Comparison of ENCODE assay signal across 8 cellular contexts in the genomic region with DNA sequence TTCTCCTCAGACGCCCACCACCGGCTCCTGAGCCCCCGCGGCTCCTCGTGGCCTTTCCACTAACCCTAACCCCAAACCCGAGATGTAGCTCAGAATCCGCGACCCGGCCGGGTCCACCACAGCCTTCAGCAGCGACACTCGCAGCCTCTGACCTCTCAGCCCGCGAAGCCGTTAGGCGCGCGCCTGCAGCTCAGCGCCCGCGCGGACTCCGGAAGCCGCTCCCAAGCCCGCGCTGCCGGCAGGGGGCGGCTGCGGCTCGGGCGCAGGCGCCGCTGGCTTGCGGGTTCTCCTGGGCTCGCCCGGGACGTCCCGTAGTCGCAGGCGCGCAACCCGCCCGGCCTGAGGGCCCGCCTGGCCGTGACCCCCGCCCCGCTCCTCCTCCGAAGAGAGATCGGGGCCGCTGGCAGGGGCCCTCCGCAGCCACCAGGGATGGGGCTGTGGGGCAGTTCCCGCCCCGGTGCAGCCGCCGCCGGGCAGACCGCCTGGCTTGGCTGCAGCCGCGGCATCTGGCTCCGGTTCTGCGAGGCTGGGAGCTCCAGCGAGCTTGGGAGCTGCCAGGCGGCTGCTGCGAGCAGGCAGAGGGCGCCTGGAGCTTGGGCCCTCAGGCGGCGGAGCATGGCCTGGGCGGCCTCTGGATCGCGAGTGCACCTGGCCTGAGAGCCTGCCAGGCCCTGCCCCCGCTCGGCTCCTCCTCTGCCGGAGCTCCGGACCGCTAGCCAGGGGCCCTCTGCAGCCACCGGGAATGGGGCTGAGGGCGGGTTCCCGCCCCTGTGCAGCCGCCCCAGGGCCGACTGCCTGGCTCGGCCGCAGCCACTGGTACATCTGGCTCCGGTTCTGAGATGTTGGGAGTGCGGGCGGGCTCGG.
A peak's percentile ranks its signal among the peaks of the same experiment; 100 is the strongest.
DNase-seq lines count a peak whose midpoint lies in the region; ATAC-seq and TF ChIP-seq lines count a peak whose summit lies in the region.

No MANE protein-coding gene starts in this region.

- H3K14ac ChIP-seq in mesenchymal stem cell (ENCODE audit: low read length in 2 of 2), result no peak overlapping the region

- no peak overlapping the region for H4K91ac ChIP-seq in mesenchymal stem cell (ENCODE audit: low read length)

- H3K27me3 Mint-ChIP-seq in activated CD4-positive, alpha-beta memory T cell treated with anti-CD3 and anti-CD28 coated beads, Interleukin-2, amount 10 ng/mL, durations not matched to agents 7 days and 5 days, result peaks cover 52% of the 10 kb centered on the region

- peak overlapping the region; percentile 19 for H2BK5ac ChIP-seq in mesenchymal stem cell (ENCODE audit: low read depth, low read length, poor library complexity, severe bottlenecking)

- no peaks in the 10 kb centered on the region for H3K36me3 ChIP-seq in mesenchymal stem cell (ENCODE audit: control insufficient read depth in 1 of 2, insufficient read depth in 2 of 2, low read depth in 1 of 2, low read length in 2 of 2)

- H2BK15ac ChIP-seq in mesenchymal stem cell (ENCODE audit: low read depth, poor library complexity, severe bottlenecking), result no peak overlapping the region

- ATAC-seq in HG02852 (IDR thresholded peaks at IDR 0.05; ENCODE audit: unreplicated experiment), result peak; percentile 81
- no peak for ATAC-seq in HG02840 (IDR thresholded peaks at IDR 0.05; ENCODE audit: low FRiP score, unreplicated experiment)

- H2AFZ ChIP-seq in mesenchymal stem cell (ENCODE audit: low read depth, low read length), result peak overlapping the region; percentile 51

- H3K23ac ChIP-seq in mesenchymal stem cell (ENCODE audit: low read length in 2 of 2), result no peak overlapping the region

- POLR2A ChIA-PET in activated CD4-positive, alpha-beta memory T cell treated with anti-CD3 and anti-CD28 coated beads, Interleukin-2, amount 10 ng/mL, durations not matched to agents 7 days and 5 days (lab: Charles Lee), result interaction anchor here (1.1 to 2.1 kb wide), 6 partner anchors 9 to 130 kb away, joined by 3 to 12 read pairs (median 6); no protein-coding TSS in a partner anchor

- H2BK12ac ChIP-seq in mesenchymal stem cell (ENCODE audit: low read length in 2 of 2), result no peak overlapping the region

- no peak overlapping the region for H3K9ac ChIP-seq in mesenchymal stem cell (ENCODE audit: low read length)

- no peak overlapping the region for H3K27ac ChIP-seq in mesenchymal stem cell (ENCODE audit: low read length, poor library complexity, severe bottlenecking)

- H3K4me3 Mint-ChIP-seq in activated CD4-positive, alpha-beta memory T cell treated with anti-CD3 and anti-CD28 coated beads, Interleukin-2, amount 10 ng/mL, durations not matched to agents 7 days and 5 days, result peak overlapping the region; percentile 75

- TF ChIP-seq CTCF in GM12865 (IDR thresholded peaks at IDR 0.05; ENCODE audit: insufficient read depth, low read depth, low read length, missing control alignments), result peak; percentile 54

- H3K9me3 ChIP-seq in mesenchymal stem cell (ENCODE audit: control insufficient read depth, low read length), result no peaks in the 10 kb centered on the region

- no peak overlapping the region for H3K27ac Mint-ChIP-seq in activated CD4-positive, alpha-beta memory T cell treated with anti-CD3 and anti-CD28 coated beads, Interleukin-2, amount 10 ng/mL, durations not matched to agents 7 days and 5 days

- peaks cover 23 to 79% of the 10 kb centered on the region in 2 experiments for H3K27me3 ChIP-seq in mesenchymal stem cell (ENCODE audit: control insufficient read depth in 1 of 2, insufficient read depth in 1 of 2, low read length in 2 of 2)

- peaks cover 3% of the 10 kb centered on the region for H3K9me3 Mint-ChIP-seq in activated CD4-positive, alpha-beta memory T cell treated with anti-CD3 and anti-CD28 coated beads, Interleukin-2, amount 10 ng/mL, durations not matched to agents 7 days and 5 days

- peaks cover 16% of the 10 kb centered on the region for H3K4me1 ChIP-seq in mesenchymal stem cell (ENCODE audit: control insufficient read depth, insufficient read depth, low read depth, low read length)

- H4K8ac ChIP-seq in mesenchymal stem cell (ENCODE audit: low read length), result no peak overlapping the region

- H3K4me2 ChIP-seq in mesenchymal stem cell (ENCODE audit: low read length, poor library complexity, severe bottlenecking), result peak overlapping the region; percentile 98

- WGBS in mesenchymal stem cell, result 1% methylated on average over 64 of the region's 86 CpGs

- peak overlapping the region in 1 of 2 experiments; percentile 24 for H3K18ac ChIP-seq in mesenchymal stem cell (ENCODE audit: low read depth in 1 of 2, low read length in 2 of 2)

- peaks cover 7% of the 10 kb centered on the region for H3K4me1 Mint-ChIP-seq in activated CD4-positive, alpha-beta memory T cell treated with anti-CD3 and anti-CD28 coated beads, Interleukin-2, amount 10 ng/mL, durations not matched to agents 7 days and 5 days

- H3K79me1 ChIP-seq in mesenchymal stem cell (replicated peaks; ENCODE audit: low read length, poor library complexity, severe bottlenecking), result no peaks in the 10 kb centered on the region

- H3K4me3 ChIP-seq in GM12865 (ENCODE audit: low read depth, low read length) (no peak overlapping the region), mesenchymal stem cell (ENCODE audit: insufficient read depth in 1 of 2, low read depth in 1 of 2, low read length in 2 of 2) (peak overlapping the region; percentile 50 to 71)

- peaks cover 4% of the 10 kb centered on the region for H3K36me3 Mint-ChIP-seq in activated CD4-positive, alpha-beta memory T cell treated with anti-CD3 and anti-CD28 coated beads, Interleukin-2, amount 10 ng/mL, durations not matched to agents 7 days and 5 days (ENCODE audit: low read depth)

- peak; percentile 70 for DNase-seq in GM12865 (ENCODE audit: low read depth)
- DNase-seq in NCI-H345 treated with DMSO at 0.1 percent for 48 hours (lab: John Stamatoyannopoulos, UW; ENCODE audit: unreplicated experiment), result peak; percentile 58
- DNase-seq in activated CD4-positive, alpha-beta memory T cell treated with anti-CD3 and anti-CD28 coated beads, Interleukin-2, amount 10 ng/mL, durations not matched to agents 7 days and 5 days, result peak; percentile 81
- peak; percentile 56 for DNase-seq in effector CD8-positive, alpha-beta T cell (lab: John Stamatoyannopoulos, UW)
- peak; percentile 64 for DNase-seq in mesenchymal stem cell
- peak; percentile 48 for DNase-seq in stimulated activated CD8-positive, alpha-beta memory T cell treated with anti-CD3 and anti-CD28 coated beads, Interleukin-12 subunit alpha, Interleukin-12 subunit beta, amount 100 ng/mL, for 1 hour (ENCODE audit: low read depth)

- no peak overlapping the region for H2AK5ac ChIP-seq in mesenchymal stem cell (ENCODE audit: low read length, severe bottlenecking)

- no peak overlapping the region for H3K4ac ChIP-seq in mesenchymal stem cell (ENCODE audit: low read depth in 1 of 2, low read length in 2 of 2)

- H2BK120ac ChIP-seq in mesenchymal stem cell (ENCODE audit: low read depth, low read length), result no peak overlapping the region

- CTCF ChIA-PET in activated CD4-positive, alpha-beta memory T cell treated with anti-CD3 and anti-CD28 coated beads, Interleukin-2, amount 10 ng/mL, durations not matched to agents 7 days and 5 days (lab: Charles Lee), result interaction anchor here (0.8 to 2.6 kb wide), 16 partner anchors 9 to 175 kb away, joined by 3 to 36 read pairs (median 6); a partner anchor contains a TSS
